In the genomic region with DNA sequence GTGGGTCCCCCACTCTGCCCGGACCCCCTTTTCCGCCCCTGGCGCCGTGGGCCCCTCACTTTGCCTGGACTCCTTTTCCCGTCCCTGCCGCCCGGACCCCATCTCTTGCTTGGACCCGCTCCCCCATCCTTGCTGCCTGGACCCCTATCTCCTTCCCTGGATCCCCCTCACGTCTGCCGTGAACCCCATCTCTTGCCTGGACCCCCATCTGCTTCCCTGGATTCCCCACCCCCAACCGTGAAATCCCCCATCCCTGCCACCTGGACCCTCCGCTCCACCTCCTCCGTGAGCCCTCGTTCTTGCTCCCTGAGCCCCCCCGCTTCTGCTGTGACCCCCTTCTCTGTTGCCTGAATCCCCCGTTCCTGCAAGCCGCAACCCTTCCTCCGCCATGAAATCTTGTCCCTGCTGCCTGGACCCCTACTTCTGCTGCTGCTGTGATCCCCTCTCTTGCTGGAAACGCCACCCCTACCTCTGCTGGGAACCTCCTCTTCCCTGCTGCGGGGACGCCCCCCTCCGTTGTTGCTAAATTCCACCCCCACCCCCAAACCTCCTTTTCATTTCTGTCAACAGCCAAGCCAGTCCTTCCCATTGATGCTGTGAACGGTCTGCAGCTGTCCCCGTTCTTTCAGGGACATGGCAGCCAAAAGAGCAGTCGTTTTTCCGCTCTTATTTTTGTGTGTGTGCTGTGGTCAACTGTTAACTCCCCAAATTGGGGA, we compare ENCODE assay signal across 7 cellular contexts. TPM values are rescaled to one million over a fixed set of nuclear protein-coding genes. Genes with fewer than 3 reads are reported as not detected.
A peak's percentile ranks its signal among the peaks of the same experiment; 100 is the strongest.
DNase-seq lines count a peak whose midpoint lies in the region; ATAC-seq, FAIRE-seq and TF ChIP-seq lines count a peak whose summit lies in the region.

No MANE protein-coding gene starts in this region.

- H3K9me3 Mint-ChIP-seq in GM23338 (peaks cover 2% of the 10 kb centered on the region; the same call in 1 of the 3 replicates), nephron (no peaks in the 10 kb centered on the region)

- H3K4me3 ChIP-seq in GM23338, result peak overlapping the region; percentile 72
- H3K4me3 ChIP-seq in SK-N-MC, result peak overlapping the region; percentile 84
- peak overlapping the region; percentile 55 to 95 (median 78) for H3K4me3 ChIP-seq in endothelial cell of umbilical vein (replicated peaks in 1 of 3; ENCODE audit: insufficient read depth in 1 of 3, low read depth in 1 of 3, low read length in 3 of 3)

- FAIRE-seq in endothelial cell of umbilical vein (lab: Jason Lieb, UNC), result no peak

- H2AFZ ChIP-seq in GM23338, result no peak overlapping the region
- peak overlapping the region; percentile 26 for H2AFZ ChIP-seq in endothelial cell of umbilical vein (ENCODE audit: low read depth, low read length)

- H4K20me1 ChIP-seq in GM23338 (replicated peaks; ENCODE audit: insufficient read depth), result peaks cover 33% of the 10 kb centered on the region
- H4K20me1 ChIP-seq in endothelial cell of umbilical vein (replicated peaks; ENCODE audit: control insufficient read depth, extremely low read depth, insufficient read depth, low read length), result no peaks in the 10 kb centered on the region

- POLR2A ChIA-PET in endothelial cell of umbilical vein (lab: Charles Lee), result interaction anchor here (0.6 to 1.4 kb wide), 3 partner anchors 28 to 87 kb away, joined by 3 to 6 read pairs (median 3); a partner anchor contains a TSS

- H3K9me2 ChIP-seq in GM23338 (ENCODE audit: insufficient read depth), result no peaks in the 10 kb centered on the region

- CTCF ChIA-PET in endothelial cell of umbilical vein (lab: Charles Lee), result interaction anchor here (1.0 to 1.7 kb wide), 7 partner anchors 9 to 111 kb away, joined by 3 to 8 read pairs (median 5); no protein-coding TSS in a partner anchor

- H3K36me3 ChIP-seq in GM23338 (ENCODE audit: insufficient read depth), result peaks cover 14% of the 10 kb centered on the region
- peaks cover 20% of the 10 kb centered on the region for H3K36me3 ChIP-seq in SK-N-MC (ENCODE audit: insufficient read depth, low read length)
- peaks cover 0 to 14% of the 10 kb centered on the region in 2 experiments for H3K36me3 ChIP-seq in endothelial cell of umbilical vein (ENCODE audit: control insufficient read depth in 2 of 2, extremely low read depth in 1 of 2, insufficient read depth in 2 of 2, low read length in 2 of 2)

- no peak for ATAC-seq in GM23338
- ATAC-seq in HG02642 (IDR thresholded peaks at IDR 0.05; ENCODE audit: poor library complexity, unreplicated experiment), result no peak
- ATAC-seq in omental fat pad (ENCODE audit: low FRiP score), result no peak
- ATAC-seq in GM19324 (IDR thresholded peaks at IDR 0.05; ENCODE audit: low FRiP score, unreplicated experiment), result no peak

- peak overlapping the region; percentile 92 for H3K4me3 Mint-ChIP-seq in GM23338
- peak overlapping the region; percentile 94 to 97 (median 95) for H3K4me3 Mint-ChIP-seq in nephron

- dilution Hi-C loops in endothelial cell of umbilical vein (cut with MboI; ENCODE audit: extremely low pct_ligation_motif_present, low sequenced_read_pairs), result no loop called here

- TF ChIP-seq CTCF in GM23338 (conservative IDR thresholded peaks at IDR 0.05; ENCODE audit: low read depth in 2 of 2), result no peak
- no peak for TF ChIP-seq CTCF in endothelial cell of umbilical vein (IDR thresholded peaks at IDR 0.05; ENCODE audit: extremely low read depth in 1 of 2, insufficient read depth in 1 of 2, low read depth in 1 of 2, low read length in 2 of 2)
- no peak for TF ChIP-seq CTCF in nephron (IDR thresholded peaks at IDR 0.05; ENCODE audit: unreplicated experiment in 3 of 3)
- TF ChIP-seq CTCF in omental fat pad (IDR thresholded peaks at IDR 0.05), result no peak

- H3K36me3 Mint-ChIP-seq in GM23338 (ENCODE audit: low read depth), result peaks cover 39% of the 10 kb centered on the region
- H3K36me3 Mint-ChIP-seq in nephron (ENCODE audit: low read depth), result peaks cover 36% of the 10 kb centered on the region

- H3K27me3 Mint-ChIP-seq in GM23338 (ENCODE audit: insufficient read depth, low read depth, poor library complexity) (peaks cover 14% of the 10 kb centered on the region), nephron (ENCODE audit: low read depth) (peaks cover 5% of the 10 kb centered on the region)

- no peak for TF ChIP-seq POLR2A in endothelial cell of umbilical vein (IDR thresholded peaks at IDR 0.05; ENCODE audit: low read depth, low read length)

- no peaks in the 10 kb centered on the region for H3K9me3 ChIP-seq in SK-N-MC (ENCODE audit: low read depth, low read length)
- H3K9me3 ChIP-seq in endothelial cell of umbilical vein (replicated peaks; ENCODE audit: control insufficient read depth, insufficient read depth, low read length), result no peaks in the 10 kb centered on the region

- H3K4me2 ChIP-seq in GM23338, result peak overlapping the region; percentile 92
- peak overlapping the region; percentile 83 for H3K4me2 ChIP-seq in endothelial cell of umbilical vein (ENCODE audit: insufficient read depth, low read length)

- H3K4me1 Mint-ChIP-seq in GM23338, result peaks cover 50% of the 10 kb centered on the region
- peaks cover 55% of the 10 kb centered on the region for H3K4me1 Mint-ChIP-seq in nephron

- H3K4me1 ChIP-seq in GM23338 (ENCODE audit: insufficient read depth) (peaks cover 37% of the 10 kb centered on the region), endothelial cell of umbilical vein (ENCODE audit: control insufficient read depth, extremely low read depth, insufficient read depth, low read length) (peaks cover 16% of the 10 kb centered on the region)

- H3K79me2 ChIP-seq in GM23338 (replicated peaks; ENCODE audit: insufficient read depth), result peaks cover 35% of the 10 kb centered on the region
- peaks cover 6% of the 10 kb centered on the region for H3K79me2 ChIP-seq in endothelial cell of umbilical vein (ENCODE audit: control insufficient read depth, insufficient read depth, low read length)

- peaks cover 45% of the 10 kb centered on the region for H3F3A ChIP-seq in GM23338 (replicated peaks; ENCODE audit: low read depth)

- H3K27me3 ChIP-seq in GM23338 (ENCODE audit: insufficient read depth), result no peaks in the 10 kb centered on the region
- H3K27me3 ChIP-seq in endothelial cell of umbilical vein (ENCODE audit: control insufficient read depth in 2 of 2, insufficient read depth in 2 of 2, low read length in 2 of 2), result no peaks in the 10 kb centered on the region

- H3K27ac Mint-ChIP-seq in GM23338 (peak overlapping the region; percentile 84; the same call in 1 of the 2 replicates), nephron (peak overlapping the region; percentile 88 to 96 (median 95))

- H3K27ac ChIP-seq in GM23338 (ENCODE audit: low read depth) (no peak overlapping the region), SK-N-MC (no peak overlapping the region), endothelial cell of umbilical vein (ENCODE audit: insufficient read depth, low read depth, low read length) (no peak overlapping the region)

- BruUV-seq in endothelial cell of umbilical vein (replicated peaks; lab: Mats Ljungman, UMichigan), result no TSS peak

- H3K9me1 ChIP-seq in endothelial cell of umbilical vein (replicated peaks; ENCODE audit: control insufficient read depth, extremely low read depth, insufficient read depth, low read length), result no peaks in the 10 kb centered on the region

- DNase-seq in GM23338 (ENCODE audit: low spot score) (no peak), SK-N-MC (ENCODE audit: low read depth, low spot score) (no peak), endothelial cell of umbilical vein (ENCODE audit: low read depth, low spot score) (no peak), omental fat pad (ENCODE audit: low spot score) (no peak)

- intact Hi-C loops in endothelial cell of umbilical vein (cut with micrococcal nuclease), result loop anchor here (2.0 kb wide), 1 partner anchor 27 kb away; a partner anchor contains a TSS

- peak overlapping the region; percentile 70 for H3K9ac ChIP-seq in SK-N-MC (ENCODE audit: insufficient read length)
- H3K9ac ChIP-seq in endothelial cell of umbilical vein (replicated peaks; ENCODE audit: extremely low read depth, insufficient read depth, low read length), result peak overlapping the region; percentile 70

RNA-seq across cellular contexts. Expression of a gene that starts 28.3 kb away (rescaled TPM):
- 128 and 132 TPM in 2 replicates for total RNA-seq in GM23338 (2014; rRNA removed; shearing (Covaris generic))
- 201 and 203 TPM in 2 replicates for polyA plus RNA-seq in GM23338 (2016; fragmentation: Nextera tagmentation; extraction: Ambion mirVana)
- total RNA-seq in endothelial cell of umbilical vein, result 95.8 and 101 TPM in 2 replicates
- 224 and 352 TPM in 2 replicates for polyA plus RNA-seq in endothelial cell of umbilical vein
- 111 and 137 TPM in 2 replicates for polyA plus RNA-seq in endothelial cell of umbilical vein (2011; cell fraction: cytosol; rRNA removed)
- 63.3 and 66.9 TPM in 2 replicates for polyA plus RNA-seq in endothelial cell of umbilical vein (2011; cell fraction: nucleus; rRNA removed)
- polyA plus RNA-seq in endothelial cell of umbilical vein (2012), result 59.2 and 90.6 TPM in 2 replicates
- 31.8 and 37.6 TPM in 2 replicates for polyA minus RNA-seq in endothelial cell of umbilical vein
- 142 TPM for polyA minus RNA-seq in endothelial cell of umbilical vein (2011; cell fraction: cytosol; rRNA and poly(A)+ RNA removed)
- polyA minus RNA-seq in endothelial cell of umbilical vein (2011; cell fraction: nucleus; rRNA and poly(A)+ RNA removed), result 14.0 and 19.4 TPM in 2 replicates
- total RNA-seq in omental fat pad, result 100 to 1,000 TPM in 3 of 4 donors, 10 to 100 TPM in 1; 80.3 to 121 (median 114) TPM

RNA-seq across cellular contexts. Expression of a gene that starts 45.9 kb away (rescaled TPM):
- 21.5 and 27.3 TPM in 2 replicates for total RNA-seq in GM23338 (2014; rRNA removed; shearing (Covaris generic))
- polyA plus RNA-seq in GM23338 (2016; fragmentation: Nextera tagmentation; extraction: Ambion mirVana) (33.6 and 36.9 TPM in 2 replicates), endothelial cell of umbilical vein (36.9 and 46.8 TPM in 2 replicates)
- total RNA-seq in endothelial cell of umbilical vein (20.0 and 22.1 TPM in 2 replicates), omental fat pad (10 to 100 TPM; 10.8 to 16.2 (median 13.7) TPM)
- polyA plus RNA-seq in endothelial cell of umbilical vein (2011; cell fraction: cytosol; rRNA removed), result 18.4 and 26.8 TPM in 2 replicates
- polyA plus RNA-seq in endothelial cell of umbilical vein (2011; cell fraction: nucleus; rRNA removed), result 10.2 and 11.8 TPM in 2 replicates
- polyA plus RNA-seq in endothelial cell of umbilical vein (2012), result 22.2 and 26.2 TPM in 2 replicates
- 14.3 and 21.7 TPM in 2 replicates for polyA minus RNA-seq in endothelial cell of umbilical vein
- polyA minus RNA-seq in endothelial cell of umbilical vein (2011; cell fraction: cytosol; rRNA and poly(A)+ RNA removed), result 24.1 TPM
- polyA minus RNA-seq in endothelial cell of umbilical vein (2011; cell fraction: nucleus; rRNA and poly(A)+ RNA removed), result 2.8 and 4.5 TPM in 2 replicates

RNA-seq across cellular contexts. Expression of a gene that starts 52.0 kb away (rescaled TPM):
- 180 and 194 TPM in 2 replicates for total RNA-seq in GM23338 (2014; rRNA removed; shearing (Covaris generic))
- polyA plus RNA-seq in GM23338 (2016; fragmentation: Nextera tagmentation; extraction: Ambion mirVana) (44.1 and 48.1 TPM in 2 replicates), endothelial cell of umbilical vein (50.1 and 51.5 TPM in 2 replicates)
- total RNA-seq in endothelial cell of umbilical vein (177 and 187 TPM in 2 replicates), omental fat pad (10 to 100 TPM; 47.3 to 55.7 (median 51.1) TPM)
- 56.8 and 65.7 TPM in 2 replicates for polyA plus RNA-seq in endothelial cell of umbilical vein (2011; cell fraction: cytosol; rRNA removed)
- polyA plus RNA-seq in endothelial cell of umbilical vein (2011; cell fraction: nucleus; rRNA removed), result 116 and 136 TPM in 2 replicates
- 91.7 and 104 TPM in 2 replicates for polyA plus RNA-seq in endothelial cell of umbilical vein (2012)
- polyA minus RNA-seq in endothelial cell of umbilical vein, result 49.1 and 54.8 TPM in 2 replicates
- 45.0 TPM for polyA minus RNA-seq in endothelial cell of umbilical vein (2011; cell fraction: cytosol; rRNA and poly(A)+ RNA removed)
- polyA minus RNA-seq in endothelial cell of umbilical vein (2011; cell fraction: nucleus; rRNA and poly(A)+ RNA removed), result 41.7 and 45.9 TPM in 2 replicates
